ENCODE assay signal across 7 cellular contexts in genomic region chr14:60349663-60350365, GRCh38.
DNase-seq lines count a peak whose midpoint lies in the region; ATAC-seq, FAIRE-seq and TF ChIP-seq lines count a peak whose summit lies in the region.

No MANE protein-coding gene starts in this region.

- CTCF ChIA-PET in endothelial cell of umbilical vein (lab: Charles Lee), result interaction anchor here (0.6 to 3.6 kb wide), 37 partner anchors 10 to 1777 kb away, joined by 3 to 95 read pairs (median 4); partner anchors contain the start of gene SIX6

- TF ChIP-seq CTCF in endothelial cell of umbilical vein (IDR thresholded peaks at IDR 0.05; ENCODE audit: extremely low read depth in 1 of 2, insufficient read depth in 1 of 2, low read depth in 1 of 2, low read length in 2 of 2) (peak; percentile 54 to 59), mucosa of descending colon (IDR thresholded peaks at IDR 0.05) (peak; percentile 45)

- no peaks in the 10 kb centered on the region for H4K20me1 ChIP-seq in endothelial cell of umbilical vein (replicated peaks; ENCODE audit: control insufficient read depth, extremely low read depth, insufficient read depth, low read length)

- H3K9me3 ChIP-seq in endothelial cell of umbilical vein (replicated peaks; ENCODE audit: control insufficient read depth, insufficient read depth, low read length) (no peaks in the 10 kb centered on the region), mucosa of descending colon (no peaks in the 10 kb centered on the region), aorta (ENCODE audit: control insufficient read depth, low read length) (no peaks in the 10 kb centered on the region)

- dilution Hi-C loops in endothelial cell of umbilical vein (cut with MboI; ENCODE audit: extremely low pct_ligation_motif_present, low sequenced_read_pairs), result no loop called here

- H3K27ac ChIP-seq in endothelial cell of umbilical vein (ENCODE audit: insufficient read depth, low read depth, low read length), result no peak overlapping the region
- no peak overlapping the region for H3K27ac ChIP-seq in aorta (ENCODE audit: low read depth in 1 of 2, low read length in 2 of 2)

- DNase-seq in DMS79 (lab: John Stamatoyannopoulos, UW) (peak; percentile 54), LHCN-M2 (ENCODE audit: low read depth) (peak; percentile 43), RPMI8226 (peak; percentile 51), endothelial cell of umbilical vein (ENCODE audit: low read depth, low spot score) (peak; percentile 51), mucosa of descending colon (peak in 1 of 3 donors; percentile 54), aorta (no peak)

- no peak overlapping the region for H3K4me2 ChIP-seq in endothelial cell of umbilical vein (ENCODE audit: insufficient read depth, low read length)

- BruUV-seq in endothelial cell of umbilical vein (replicated peaks; lab: Mats Ljungman, UMichigan), result no TSS peak

- TF ChIP-seq POLR2A in endothelial cell of umbilical vein (IDR thresholded peaks at IDR 0.05; ENCODE audit: low read depth, low read length), result no peak

- no peaks in the 10 kb centered on the region for H3K79me2 ChIP-seq in endothelial cell of umbilical vein (ENCODE audit: control insufficient read depth, insufficient read depth, low read length)

- H3K9ac ChIP-seq in endothelial cell of umbilical vein (replicated peaks; ENCODE audit: extremely low read depth, insufficient read depth, low read length), result no peak overlapping the region

- H3K9me1 ChIP-seq in endothelial cell of umbilical vein (replicated peaks; ENCODE audit: control insufficient read depth, extremely low read depth, insufficient read depth, low read length), result no peaks in the 10 kb centered on the region

- no peak overlapping the region for H2AFZ ChIP-seq in endothelial cell of umbilical vein (ENCODE audit: low read depth, low read length)

- peak; percentile 40 for FAIRE-seq in endothelial cell of umbilical vein (lab: Jason Lieb, UNC)

- H3K36me3 ChIP-seq in endothelial cell of umbilical vein (ENCODE audit: control insufficient read depth in 2 of 2, extremely low read depth in 1 of 2, insufficient read depth in 2 of 2, low read length in 2 of 2) (no peaks in the 10 kb centered on the region), mucosa of descending colon (ENCODE audit: low read depth) (no peaks in the 10 kb centered on the region), aorta (ENCODE audit: control insufficient read depth in 1 of 2, insufficient read depth in 2 of 2, low read length in 1 of 2) (no peaks in the 10 kb centered on the region)

- WGBS in aorta, 2 donors, result 49 to 51% methylated on average over 8 of the region's 8 CpGs

- H3K27me3 ChIP-seq in endothelial cell of umbilical vein (ENCODE audit: control insufficient read depth in 2 of 2, insufficient read depth in 2 of 2, low read length in 2 of 2) (peaks cover 8 to 24% of the 10 kb centered on the region in 2 experiments), aorta (ENCODE audit: control insufficient read depth in 1 of 2, insufficient read depth in 2 of 2, low read length in 1 of 2) (peaks cover 0 to 2% of the 10 kb centered on the region in 2 donors)

- peak; percentile 57 for ATAC-seq in GM19397 (IDR thresholded peaks at IDR 0.05; ENCODE audit: unreplicated experiment)
- ATAC-seq in mucosa of descending colon, result peak; percentile 56
- no peak for ATAC-seq in aorta (ENCODE audit: low FRiP score)

- POLR2A ChIA-PET in endothelial cell of umbilical vein (lab: Charles Lee), result interaction anchor here (1.0 kb wide), 1 partner anchor 209 kb away, joined by 3 read pairs; no protein-coding TSS in a partner anchor

- H3K4me3 ChIP-seq in endothelial cell of umbilical vein (replicated peaks in 1 of 3; ENCODE audit: insufficient read depth in 1 of 3, low read depth in 1 of 3, low read length in 3 of 3) (no peak overlapping the region), mucosa of descending colon (no peak overlapping the region), aorta (ENCODE audit: low read length in 2 of 2) (peak overlapping the region in 1 of 2 donors; percentile 5)

- intact Hi-C loops in endothelial cell of umbilical vein (cut with micrococcal nuclease) (loop anchor here (1.0 to 2.0 kb wide), 3 partner anchors 137 to 902 kb away; partner anchors contain the start of gene C14orf39), mucosa of descending colon (cut with DNase I, micrococcal nuclease) (loop anchor here in 1 of 2 donors (10.0 kb wide), 1 partner anchor 905 kb away; no protein-coding TSS in a partner anchor), aorta (cut with DNase I) (loop anchor here (1.0 to 10.0 kb wide), 3 partner anchors 211 to 905 kb away; no protein-coding TSS in a partner anchor)

- H3K4me1 ChIP-seq in endothelial cell of umbilical vein (ENCODE audit: control insufficient read depth, extremely low read depth, insufficient read depth, low read length) (peaks cover 4% of the 10 kb centered on the region), mucosa of descending colon (ENCODE audit: low read depth) (no peaks in the 10 kb centered on the region), aorta (ENCODE audit: control insufficient read depth in 1 of 2, insufficient read depth in 2 of 2, low read length in 2 of 2) (no peaks in the 10 kb centered on the region)

TF ChIP-seq in endothelial cell of umbilical vein, 7 proteins besides CTCF, POLR2A, EP300 and RAD21:
- TF ChIP-seq MYC (IDR thresholded peaks at IDR 0.05; ENCODE audit: low read depth, low read length), result no peak
- no peak for TF ChIP-seq POLR2AphosphoS5 (IDR thresholded peaks at IDR 0.05; ENCODE audit: insufficient read depth, low read depth, low read length)
- no peak for TF ChIP-seq MAX (IDR thresholded peaks at IDR 0.05; ENCODE audit: insufficient read depth, insufficient read length)
- TF ChIP-seq EZH2 (IDR thresholded peaks at IDR 0.05; ENCODE audit: borderline replicate concordance, low read depth, low read length, severe bottlenecking), result no peak
- TF ChIP-seq GATA2 (IDR thresholded peaks at IDR 0.05; ENCODE audit: insufficient read depth, insufficient read length, low read depth, low read length), result no peak
- no peak for TF ChIP-seq JUN (IDR thresholded peaks at IDR 0.05; ENCODE audit: borderline replicate concordance, insufficient read depth, insufficient read length, low read depth)
- TF ChIP-seq FOS (IDR thresholded peaks at IDR 0.05; ENCODE audit: borderline replicate concordance, insufficient read depth, low read length), result no peak

Comparison
In these comparisons a context has a peak if more than half of its experiments do, and no peak if none do; other contexts are left out.
1. DNase-seq: peak in DMS79 (single experiment), LHCN-M2 (single experiment), RPMI8226 (single experiment) and endothelial cell of umbilical vein (single experiment); none in aorta (0 of 2).